9 cellular contexts compared by ENCODE assay signal in the genomic region with DNA sequence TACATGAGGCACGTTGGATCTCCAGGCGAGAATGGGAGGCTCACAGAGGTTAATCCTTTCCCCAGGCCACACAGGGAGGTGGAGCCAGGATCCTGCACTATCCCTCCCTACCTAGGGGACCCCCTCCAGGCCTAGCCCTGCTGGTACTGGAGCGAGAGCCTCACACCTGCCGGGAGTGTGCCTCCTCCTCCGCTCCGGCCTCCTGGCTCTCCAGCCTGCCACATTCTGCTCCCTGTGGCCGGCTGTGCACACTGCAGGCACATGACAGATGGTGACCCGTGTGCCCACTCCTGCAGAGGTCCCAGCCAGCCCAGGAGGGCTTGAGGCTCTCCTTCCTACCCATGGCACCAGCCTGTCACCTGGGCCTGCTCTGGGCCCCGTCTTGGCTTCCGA.
DNase-seq lines count a peak whose midpoint lies in the region; ATAC-seq, FAIRE-seq and TF ChIP-seq lines count a peak whose summit lies in the region.
"Had no signal": no experiment of that assay in that cellular context is flagged by ENCODE, and none has a peak within 500 bp of the region (broad histone marks: within the 10 kb centered on the region; RNA-seq: fewer than 3 reads in every experiment).

No MANE protein-coding gene starts in this region.

- no peaks in the 10 kb centered on the region for H3K9me3 ChIP-seq in HepG2 (ENCODE audit: low read length)

- intact Hi-C loops in activated B cell treated with CpG ODN at 0.5 μM for 24 hours (cut with micrococcal nuclease) = no loop called here
- intact Hi-C loops in HepG2 (cut with micrococcal nuclease; ENCODE audit: unreplicated experiment) = no loop called here

- DNase-seq in D721Med (ENCODE audit: insufficient read length, low spot score) (peak; percentile 96), HFFc6 (no peak), activated B cell treated with CpG ODN at 0.5 μM for 24 hours (no peak), HepG2 (ENCODE audit: low spot score) (no peak), ureter (ENCODE audit: low spot score) (no peak), NK-92 (lab: John Stamatoyannopoulos, UW; ENCODE audit: unreplicated experiment) (no peak)
- DNase-seq in effector CD8-positive, alpha-beta T cell (lab: John Stamatoyannopoulos, UW) = no peak
- DNase-seq: activated T-cell treated with anti-CD3 and anti-CD28 coated beads, Interleukin-2, amount 50 U/mL, for 48 hours had no signal

- H3K4me1 ChIP-seq in HepG2 (ENCODE audit: insufficient read depth, low read length) = peaks cover 23% of the 10 kb centered on the region

- H3K27ac Mint-ChIP-seq in HFFc6 (no peak overlapping the region), activated B cell treated with CpG ODN at 0.5 μM for 24 hours (no peak overlapping the region)

- POLR2A ChIA-PET in activated B cell treated with CpG ODN at 0.5 μM for 24 hours (lab: Charles Lee) (no interaction called here), HepG2 (lab: Yijun Ruan, JAX) (no interaction called here)

- H3K79me2 ChIP-seq in HepG2 (ENCODE audit: insufficient read depth, low read length) = no peaks in the 10 kb centered on the region

- no peaks in the 10 kb centered on the region for H3K9me3 Mint-ChIP-seq in HFFc6
- H3K9me3 Mint-ChIP-seq in activated B cell treated with CpG ODN at 0.5 μM for 24 hours = no peaks in the 10 kb centered on the region

- TF ChIP-seq EP300 in HepG2 (IDR thresholded peaks at IDR 0.05; ENCODE audit: low read depth in 2 of 2, low read length in 2 of 2) = no peak
- no peak for TF ChIP-seq EP300 in HepG2 (CRISPR knock-in tag; IDR thresholded peaks at IDR 0.05; ENCODE audit: borderline replicate concordance)

- ATAC-seq in activated B cell treated with CpG ODN at 0.5 μM for 24 hours (ENCODE audit: low read depth) = peak; percentile 56
- peak; percentile 71 for ATAC-seq in HepG2
- no peak for ATAC-seq in GM19397 (IDR thresholded peaks at IDR 0.05; ENCODE audit: unreplicated experiment)

- CTCF ChIA-PET in activated B cell treated with CpG ODN at 0.5 μM for 24 hours (lab: Charles Lee) (no interaction called here), HepG2 (lab: Yijun Ruan, JAX; ENCODE audit: low intra/inter-chr PET ratio, low total read pairs) (no interaction called here)

- no peaks in the 10 kb centered on the region for H4K20me1 ChIP-seq in HepG2 (ENCODE audit: insufficient read depth, low read length)

- in situ Hi-C loops in HepG2 (cut with HindIII; ENCODE audit: extremely low pct_ligation_motif_present, low pct_unique_long_range_greater_than_20kb) = no loop called here

- H3K27me3 ChIP-seq in HepG2 (ENCODE audit: control insufficient read depth in 1 of 2, insufficient read depth in 2 of 2, low read length in 2 of 2) = no peaks in the 10 kb centered on the region

- no peak overlapping the region for H3K27ac ChIP-seq in HepG2 (ENCODE audit: extremely low read length, insufficient read depth, low read length)

- H3K9ac ChIP-seq in HepG2 (ENCODE audit: insufficient read depth, low read depth, low read length) = no peak overlapping the region

- TF ChIP-seq POLR2A in HepG2 (IDR thresholded peaks at IDR 0.05; ENCODE audit: insufficient read depth in 1 of 2, low read depth in 2 of 2, low read length in 2 of 2) = no peak

- peaks cover 12 to 47% of the 10 kb centered on the region in 2 experiments; a peak in 4 of 5 replicates for H3K36me3 ChIP-seq in HepG2 (replicated peaks in 1 of 2; ENCODE audit: control insufficient read depth in 1 of 2, insufficient read depth in 2 of 2, low read length in 2 of 2)

- FAIRE-seq in D721Med (lab: Jason Lieb, UNC) (no peak), HepG2 (lab: Jason Lieb, UNC) (no peak)

- no TSS peak for BruUV-seq in HepG2 (replicated peaks; lab: Mats Ljungman, UMichigan)

- no peak overlapping the region for H2AFZ ChIP-seq in HepG2 (ENCODE audit: low read length)

- H3K4me3 ChIP-seq in HepG2 (replicated peaks in 1 of 3; ENCODE audit: insufficient read depth in 1 of 3, low read depth in 2 of 3, low read length in 3 of 3) = no peak overlapping the region

- H3K27me3 Mint-ChIP-seq in HFFc6 (ENCODE audit: insufficient read depth) (peaks cover 5% of the 10 kb centered on the region; the same call in 1 of the 2 replicates), activated B cell treated with CpG ODN at 0.5 μM for 24 hours (no peaks in the 10 kb centered on the region)

- WGBS in HepG2 (ENCODE audit: low lambda C conversion rate) = 100% methylated on average over 1 of the region's 10 CpGs

- H3K4me1 Mint-ChIP-seq in HFFc6 (ENCODE audit: low read depth) = no peaks in the 10 kb centered on the region
- no peaks in the 10 kb centered on the region for H3K4me1 Mint-ChIP-seq in activated B cell treated with CpG ODN at 0.5 μM for 24 hours

- H3K4me3 Mint-ChIP-seq in HFFc6 = no peak overlapping the region
- H3K4me3 Mint-ChIP-seq in activated B cell treated with CpG ODN at 0.5 μM for 24 hours = no peak overlapping the region

- no peak overlapping the region for H3K4me2 ChIP-seq in HepG2 (ENCODE audit: low read depth, low read length)

- TF ChIP-seq CTCF in D721Med (IDR thresholded peaks at IDR 0.05; ENCODE audit: insufficient read depth, missing control alignments) = peak; percentile 39
- TF ChIP-seq CTCF in HFFc6 (IDR thresholded peaks at IDR 0.05) = peak; percentile 61
- no peak for TF ChIP-seq CTCF in activated B cell treated with CpG ODN at 0.5 μM for 24 hours (IDR thresholded peaks at IDR 0.05)
- peak; percentile 44 for TF ChIP-seq CTCF in HepG2 (CRISPR knock-in tag; IDR thresholded peaks at IDR 0.05)

- H3K36me3 Mint-ChIP-seq in HFFc6 (ENCODE audit: low read depth) = peaks cover 4% of the 10 kb centered on the region; the same call in 1 of the 2 replicates
- H3K36me3 Mint-ChIP-seq in activated B cell treated with CpG ODN at 0.5 μM for 24 hours (ENCODE audit: low read depth) = no peaks in the 10 kb centered on the region

- TF ChIP-seq RAD21 in HepG2 (CRISPR knock-in tag; IDR thresholded peaks at IDR 0.05) = peak; percentile 36; the same call in 1 of the 2 replicates

TF ChIP-seq in HepG2, 621 proteins besides CTCF, POLR2A, EP300 and RAD21:
- TF ChIP-seq ZNF776 (CRISPR knock-in tag; IDR thresholded peaks at IDR 0.05) (no peak), MEIS2 (CRISPR knock-in tag; IDR thresholded peaks at IDR 0.05) (no peak), ZNF672 (CRISPR knock-in tag; IDR thresholded peaks at IDR 0.05) (no peak), HBP1 (CRISPR knock-in tag; IDR thresholded peaks at IDR 0.05; ENCODE audit: low read depth) (no peak), TCF7 (IDR thresholded peaks at IDR 0.05; ENCODE audit: low read depth) (no peak), ZNF674 (CRISPR knock-in tag; IDR thresholded peaks at IDR 0.05; ENCODE audit: low read depth) (no peak), ZNF687 (CRISPR knock-in tag; IDR thresholded peaks at IDR 0.05) (peak; percentile 42), ISX (CRISPR knock-in tag; conservative IDR thresholded peaks at IDR 0.05) (no peak), ATRX (CRISPR knock-in tag; IDR thresholded peaks at IDR 0.05; ENCODE audit: borderline replicate concordance) (no peak), HNRNPL (IDR thresholded peaks at IDR 0.05; ENCODE audit: low read depth, low read length) (0 out of 2 replicates have a peak, but pooled peaks have one; percentile 40), AGO2 (optimal IDR thresholded peaks at IDR 0.05; ENCODE audit: low read depth, low read length) (peak; percentile 47), PCBP1 (IDR thresholded peaks at IDR 0.05; ENCODE audit: borderline replicate concordance, low read depth, low read length) (0 out of 2 replicates have a peak, but pooled peaks have one; percentile 24), STAG1 (CRISPR knock-in tag; IDR thresholded peaks at IDR 0.05) (peak; percentile 52), ZFP36 (IDR thresholded peaks at IDR 0.05; ENCODE audit: borderline replicate concordance, low read depth, low read length, partially characterized antibody) (peak; percentile 25)
